In the genomic region with DNA sequence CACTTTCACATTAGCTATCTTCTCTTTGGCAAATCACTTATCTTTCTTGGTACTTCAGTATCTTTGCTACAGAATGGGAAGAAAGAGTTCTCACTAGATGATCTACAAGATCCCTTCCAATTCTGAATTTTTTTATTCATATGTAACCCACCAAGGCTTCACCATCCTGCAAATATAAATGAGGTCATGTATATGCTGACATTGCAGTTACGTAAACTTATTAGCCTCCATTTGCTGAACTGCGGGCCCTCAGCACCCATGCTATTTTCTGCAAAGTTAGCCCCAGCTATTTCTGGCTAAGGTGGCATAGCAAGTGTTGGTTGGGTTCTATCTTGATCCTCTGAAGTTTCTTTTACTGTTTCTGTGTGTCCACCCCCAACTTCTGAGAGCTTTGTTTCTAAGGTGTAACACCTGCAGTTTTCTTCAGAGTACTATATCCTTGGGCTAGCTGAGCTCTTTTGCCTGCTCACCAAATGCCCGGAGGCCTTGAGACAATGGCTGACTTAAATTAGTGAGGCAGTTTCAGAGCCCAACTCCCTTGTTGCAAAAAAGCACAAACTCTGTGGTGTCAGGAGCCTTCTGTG, we compare ENCODE assay signal across 23 cellular contexts.
DNase-seq lines count a peak whose midpoint lies in the region; ATAC-seq, FAIRE-seq and TF ChIP-seq lines count a peak whose summit lies in the region.
"Had no signal": no experiment of that assay in that cellular context is flagged by ENCODE, and none has a peak within 500 bp of the region (broad histone marks: within the 10 kb centered on the region; RNA-seq: fewer than 3 reads in every experiment).

No MANE protein-coding gene starts in this region.

- H3K36me3 ChIP-seq in HCT116 (ENCODE audit: control insufficient read depth in 1 of 2, insufficient read depth in 2 of 2, low read length in 2 of 2): no peaks in the 10 kb centered on the region; a peak in 1 of 4 replicates
- no peaks in the 10 kb centered on the region for H3K36me3 ChIP-seq in K562 (ENCODE audit: control insufficient read depth, insufficient read depth, low read length)
- H3K36me3 ChIP-seq in skeletal muscle tissue (ENCODE audit: control insufficient read depth in 3 of 3, insufficient read depth in 3 of 3, low read length in 3 of 3): no peaks in the 10 kb centered on the region
- no peaks in the 10 kb centered on the region for H3K36me3 ChIP-seq in brain microvascular endothelial cell (replicated peaks)
- no peaks in the 10 kb centered on the region for H3K36me3 ChIP-seq in left ventricle myocardium inferior
- H3K36me3 ChIP-seq: BE2C had no signal

- no peak for FAIRE-seq in A549 (lab: Jason Lieb, UNC)
- FAIRE-seq in K562 (lab: Jason Lieb, UNC): no peak
- FAIRE-seq: G401.6, GM12891, GM19239 had no signal

- TF ChIP-seq EP300 in A549 (IDR thresholded peaks at IDR 0.05) (no peak), K562 (IDR thresholded peaks at IDR 0.05; ENCODE audit: low read length) (no peak)

- BruUV-seq in HCT116 (replicated peaks; lab: Mats Ljungman, UMichigan) (no TSS peak), K562 (replicated peaks; lab: Mats Ljungman, UMichigan) (no TSS peak)

- peaks cover 2% of the 10 kb centered on the region for H3K4me1 Mint-ChIP-seq in activated T-cell treated with anti-CD3 and anti-CD28 coated beads, Interleukin-2, amount 50 U/mL, for 24 hours (ENCODE audit: low read depth)
- H3K4me1 Mint-ChIP-seq: CD4-positive, CD25-positive, alpha-beta regulatory T cell; CD8-positive, alpha-beta memory T cell had no signal

- no peak for ATAC-seq in A549
- no peak for ATAC-seq in HCT116
- no peak for ATAC-seq in K562

- 95% methylated on average over 3 of the region's 3 CpGs for WGBS in A549 (ENCODE audit: missing lambda C conversion rate)
- WGBS in K562 (ENCODE audit: insufficient coverage, low coverage, missing lambda C conversion rate): 4% methylated on average over 2 of the region's 3 CpGs

- H3K79me2 ChIP-seq in HCT116 (ENCODE audit: insufficient read depth, low read length): no peaks in the 10 kb centered on the region; the same call in 1 of the 2 replicates
- no peaks in the 10 kb centered on the region for H3K79me2 ChIP-seq in K562 (ENCODE audit: control insufficient read depth, insufficient read depth, low read length)

- POLR2A ChIA-PET in A549 (lab: Yijun Ruan, JAX) (no interaction called here), HCT116 (lab: Charles Lee) (interaction anchor here (1.3 to 1.5 kb wide), 2 partner anchors 15 to 18 kb away, joined by 3 to 4 read pairs; no protein-coding TSS in a partner anchor), K562 (lab: Yijun Ruan, JAX) (no interaction called here)

- H4K20me1 ChIP-seq in HCT116 (ENCODE audit: insufficient read depth) (no peaks in the 10 kb centered on the region), K562 (replicated peaks; ENCODE audit: control insufficient read depth, insufficient read depth, low read length) (no peaks in the 10 kb centered on the region)

- no peaks in the 10 kb centered on the region for H3K36me3 Mint-ChIP-seq in activated T-cell treated with anti-CD3 and anti-CD28 coated beads, Interleukin-2, amount 50 U/mL, for 24 hours (ENCODE audit: low read depth)
- H3K36me3 Mint-ChIP-seq: CD4-positive, CD25-positive, alpha-beta regulatory T cell; CD8-positive, alpha-beta memory T cell had no signal

- CTCF ChIA-PET in A549 (lab: Yijun Ruan, JAX) (no interaction called here), HCT116 (lab: Charles Lee) (interaction anchor here (1.2 kb wide), 1 partner anchor 8 kb away, joined by 3 read pairs; no protein-coding TSS in a partner anchor), K562 (lab: Yijun Ruan, JAX; ENCODE audit: low intra/inter-chr PET ratio) (no interaction called here)

- in situ Hi-C loops in K562 (cut with MboI): no loop called here
- in situ Hi-C loops in brain microvascular endothelial cell (cut with HindIII; ENCODE audit: low pct_ligation_motif_present, low sequenced_read_pairs): no loop called here

- H3K9ac ChIP-seq in HCT116 (ENCODE audit: low read length) (no peak overlapping the region), K562 (ENCODE audit: insufficient read depth in 1 of 2, low read depth in 2 of 2, low read length in 2 of 2) (no peak overlapping the region), skeletal muscle tissue (ENCODE audit: low read depth in 1 of 3, low read length in 3 of 3) (no peak overlapping the region)

- H3K27me3 Mint-ChIP-seq in activated T-cell treated with anti-CD3 and anti-CD28 coated beads, Interleukin-2, amount 50 U/mL, for 24 hours: peaks cover 9% of the 10 kb centered on the region
- H3K27me3 Mint-ChIP-seq: CD4-positive, CD25-positive, alpha-beta regulatory T cell had no signal

- TF ChIP-seq POLR2A in A549 (IDR thresholded peaks at IDR 0.05; ENCODE audit: low read length) (no peak), HCT116 (IDR thresholded peaks at IDR 0.05; ENCODE audit: borderline replicate concordance, extremely low read depth, insufficient read depth, insufficient read length) (no peak), K562 (conservative IDR thresholded peaks at IDR 0.05) (no peak)

- H3K27ac ChIP-seq in A549 (peak overlapping the region in 1 of 2 experiments; percentile 7; a peak in 1 of 6 replicates), HCT116 (ENCODE audit: low read depth, low read length) (peak overlapping the region; percentile 93), K562 (ENCODE audit: extremely low read depth, low read depth, low read length) (no peak overlapping the region), skeletal muscle tissue (ENCODE audit: low read depth, low read length) (peak overlapping the region; percentile 85), brain microvascular endothelial cell (no peak overlapping the region), left ventricle myocardium inferior (replicated peaks) (no peak overlapping the region)
- H3K27ac ChIP-seq: HL-60 had no signal

- no peak overlapping the region for H3K27ac Mint-ChIP-seq in activated T-cell treated with anti-CD3 and anti-CD28 coated beads, Interleukin-2, amount 50 U/mL, for 24 hours
- H3K27ac Mint-ChIP-seq: CD4-positive, CD25-positive, alpha-beta regulatory T cell; CD8-positive, alpha-beta memory T cell; HFFc6 had no signal

- H3K9me3 ChIP-seq in A549 (no peaks in the 10 kb centered on the region), HCT116 (ENCODE audit: control insufficient read depth in 1 of 2, insufficient read depth in 1 of 2, low read depth in 1 of 2, low read length in 2 of 2) (no peaks in the 10 kb centered on the region), K562 (replicated peaks; ENCODE audit: control insufficient read depth, insufficient read depth, low read depth, low read length) (no peaks in the 10 kb centered on the region), skeletal muscle tissue (ENCODE audit: control insufficient read depth in 3 of 3, low read length in 3 of 3) (no peaks in the 10 kb centered on the region), left ventricle myocardium inferior (replicated peaks) (no peaks in the 10 kb centered on the region)
- H3K9me3 ChIP-seq: BE2C had no signal

- H3K4me3 Mint-ChIP-seq in activated T-cell treated with anti-CD3 and anti-CD28 coated beads, Interleukin-2, amount 50 U/mL, for 24 hours: no peak overlapping the region
- H3K4me3 Mint-ChIP-seq: CD4-positive, CD25-positive, alpha-beta regulatory T cell; CD8-positive, alpha-beta memory T cell; HFFc6 had no signal

- H2AFZ ChIP-seq in HCT116 (ENCODE audit: low read depth, low read length, poor library complexity, severe bottlenecking) (no peak overlapping the region), K562 (ENCODE audit: low read depth, low read length) (no peak overlapping the region)

- no peak for TF ChIP-seq CTCF in A549 (IDR thresholded peaks at IDR 0.05)
- no peak for TF ChIP-seq CTCF in HCT116 (IDR thresholded peaks at IDR 0.05 in 2 of 3, conservative IDR thresholded peaks at IDR 0.05 in 1 of 3; ENCODE audit: borderline replicate concordance in 1 of 3, insufficient read depth in 1 of 3, low read depth in 2 of 3, low read length in 2 of 3)
- no peak for TF ChIP-seq CTCF in K562 (IDR thresholded peaks at IDR 0.05 in 2 of 3, conservative IDR thresholded peaks at IDR 0.05 in 1 of 3; ENCODE audit: insufficient read depth in 2 of 3, low read depth in 1 of 3, low read length in 3 of 3)
- no peak for TF ChIP-seq CTCF in brain microvascular endothelial cell (IDR thresholded peaks at IDR 0.05; ENCODE audit: low read depth, low read length, missing control alignments)
- TF ChIP-seq CTCF in left ventricle myocardium inferior (IDR thresholded peaks at IDR 0.05; ENCODE audit: borderline replicate concordance): no peak

- H3K9me2 ChIP-seq in HCT116 (ENCODE audit: insufficient read depth): no peaks in the 10 kb centered on the region

- TF ChIP-seq RAD21 in A549 (conservative IDR thresholded peaks at IDR 0.05 in 1 of 2, IDR thresholded peaks at IDR 0.05 in 1 of 2) (no peak), HCT116 (IDR thresholded peaks at IDR 0.05; ENCODE audit: low read depth) (no peak), K562 (CRISPR knock-in tag; conservative IDR thresholded peaks at IDR 0.05 in 1 of 2, IDR thresholded peaks at IDR 0.05 in 1 of 2) (no peak)

- H3K4me3 ChIP-seq in A549 (no peak overlapping the region), HCT116 (replicated peaks in 1 of 2; ENCODE audit: low read depth in 1 of 2, low read length in 2 of 2) (no peak overlapping the region), K562 (no peak overlapping the region), skeletal muscle tissue (ENCODE audit: low read length in 3 of 3) (no peak overlapping the region), brain microvascular endothelial cell (ENCODE audit: low read depth, low read length) (no peak overlapping the region), left ventricle myocardium inferior (no peak overlapping the region)

- DNase-seq in A549 (ENCODE audit: low read depth in 1 of 2, low spot score in 1 of 2): no peak
- DNase-seq in HCT116 (ENCODE audit: low read depth, low spot score): no peak
- no peak for DNase-seq in K562 (ENCODE audit: extremely low read depth in 1 of 4, low spot score in 3 of 4)
- DNase-seq in brain microvascular endothelial cell: no peak
- no peak for DNase-seq in activated T-cell treated with anti-CD3 and anti-CD28 coated beads, Interleukin-2, amount 50 U/mL, for 24 hours
- no peak for DNase-seq in left ventricle myocardium inferior
- DNase-seq: 8988T; BE2C; C1 segment of cervical spinal cord; CD4-positive, CD25-positive, alpha-beta regulatory T cell; CD8-positive, alpha-beta memory T cell; COR-L47; DMS 273 treated with DMSO at 0.1 percent for 48 hours; DMS53; DND-41; EL; HCEC 1CT; HFFc6 had no signal

- intact Hi-C loops in HCT116 (cut with micrococcal nuclease) (no loop called here), K562 (cut with micrococcal nuclease) (no loop called here), left ventricle myocardium inferior (cut with micrococcal nuclease) (no loop called here)

- H3K9me1 ChIP-seq in K562 (ENCODE audit: control insufficient read depth, insufficient read depth, low read length): no peaks in the 10 kb centered on the region

- no peaks in the 10 kb centered on the region for H3K9me3 Mint-ChIP-seq in activated T-cell treated with anti-CD3 and anti-CD28 coated beads, Interleukin-2, amount 50 U/mL, for 24 hours
- H3K9me3 Mint-ChIP-seq: HFFc6 had no signal

- H3K27me3 ChIP-seq in HCT116 (ENCODE audit: insufficient read depth, low read length) (no peaks in the 10 kb centered on the region), K562 (ENCODE audit: control insufficient read depth in 2 of 2, insufficient read depth in 2 of 2, low read length in 2 of 2) (no peaks in the 10 kb centered on the region), skeletal muscle tissue (ENCODE audit: control insufficient read depth in 3 of 3, insufficient read depth in 3 of 3, low read length in 3 of 3) (no peaks in the 10 kb centered on the region), brain microvascular endothelial cell (replicated peaks) (no peaks in the 10 kb centered on the region), left ventricle myocardium inferior (ENCODE audit: low read depth) (no peaks in the 10 kb centered on the region)
- H3K27me3 ChIP-seq: BE2C had no signal

- RAD21 ChIA-PET in HCT116 (lab: Charles Lee; ENCODE audit: low non-redundant PET in 1 of 2, low total read pairs in 2 of 2, uncharacterized antibody in 2 of 2, unreplicated experiment in 2 of 2): no interaction called here

- H3K4me1 ChIP-seq in A549 (peaks cover 19% of the 10 kb centered on the region), HCT116 (ENCODE audit: control insufficient read depth in 1 of 2, insufficient read depth in 2 of 2, low read length in 2 of 2) (peaks cover 54 to 87% of the 10 kb centered on the region in 2 experiments), K562 (replicated peaks in 1 of 2; ENCODE audit: control insufficient read depth in 2 of 2, insufficient read depth in 2 of 2, low read length in 2 of 2) (no peaks in the 10 kb centered on the region), skeletal muscle tissue (ENCODE audit: control insufficient read depth in 3 of 3, insufficient read depth in 3 of 3, low read length in 3 of 3) (peaks cover 24 to 35% (median 30%) of the 10 kb centered on the region in 3 donors), left ventricle myocardium inferior (peaks cover 19% of the 10 kb centered on the region)
- H3K4me1 ChIP-seq: BE2C had no signal

- H3K4me2 ChIP-seq in A549 (no peak overlapping the region), HCT116 (ENCODE audit: low read length) (no peak overlapping the region), K562 (ENCODE audit: insufficient read depth, low read length) (no peak overlapping the region)

Comparison
In these comparisons a context has a peak if more than half of its experiments do, and no peak if none do; other contexts are left out.
1. H3K27ac ChIP-seq: peak in HCT116 (single experiment) and skeletal muscle tissue (single experiment); none in K562 (single experiment), brain microvascular endothelial cell (single experiment) and left ventricle myocardium inferior (single experiment).